In genomic region chr5:124746252-124746915, GRCh38 we compare ENCODE assay signal across 8 cellular contexts. TPM values are rescaled to one million over a fixed set of nuclear protein-coding genes. Genes with fewer than 3 reads are reported as not detected.
A peak's percentile ranks its signal among the peaks of the same experiment; 100 is the strongest.
DNase-seq lines count a peak whose midpoint lies in the region; ATAC-seq and TF ChIP-seq lines count a peak whose summit lies in the region.

ZNF608 (minus strand) TSS chr5:124746639; CDS start chr5:124744989, 1,650 bp downstream.

- CTCF ChIA-PET in BJ (lab: Yijun Ruan, JAX) = interaction anchor here (0.5 kb wide), 1 partner anchor 90 kb away, joined by 3 read pairs; no protein-coding TSS in a partner anchor

- no peak for ATAC-seq in T-helper 17 cell
- no peak for ATAC-seq in HG03442 (IDR thresholded peaks at IDR 0.05; ENCODE audit: unreplicated experiment)

- peaks cover 36% of the 10 kb centered on the region for H3K79me2 ChIP-seq in fibroblast of lung (ENCODE audit: control insufficient read depth, insufficient read depth, low read length)

- peaks cover 15% of the 10 kb centered on the region for H3K27me3 Mint-ChIP-seq in T-helper 17 cell
- H3K27me3 Mint-ChIP-seq in nephron progenitor cell (ENCODE audit: low read depth, poor library complexity) = no peaks in the 10 kb centered on the region

- H3K9me3 ChIP-seq in T-helper 17 cell (ENCODE audit: control insufficient read depth, low read length, poor library complexity, severe bottlenecking) = no peaks in the 10 kb centered on the region
- H3K9me3 ChIP-seq in fibroblast of lung (ENCODE audit: control insufficient read depth, insufficient read depth, low read depth, low read length) = no peaks in the 10 kb centered on the region

- H3K9me3 Mint-ChIP-seq in nephron progenitor cell = no peaks in the 10 kb centered on the region

- no peak for TF ChIP-seq CTCF in BJ (IDR thresholded peaks at IDR 0.05; ENCODE audit: insufficient read depth, low read depth, low read length)
- no peak for TF ChIP-seq CTCF in fibroblast of lung (conservative IDR thresholded peaks at IDR 0.05 in 1 of 2, IDR thresholded peaks at IDR 0.05 in 1 of 2; ENCODE audit: low read depth in 1 of 2, low read length in 2 of 2)
- TF ChIP-seq CTCF in nephron progenitor cell (IDR thresholded peaks at IDR 0.05) = no peak

- H3K9ac ChIP-seq in fibroblast of lung (ENCODE audit: insufficient read depth, low read length) = peak within 1 kb of the TSS; percentile 60

- no peaks in the 10 kb centered on the region for H4K20me1 ChIP-seq in fibroblast of lung (ENCODE audit: control insufficient read depth, extremely low read depth, insufficient read depth, low read length)

- H3K4me3 Mint-ChIP-seq in T-helper 17 cell = peak within 1 kb of the TSS; percentile 63
- no peak within 1 kb of the TSS for H3K4me3 Mint-ChIP-seq in nephron progenitor cell

- peak within 1 kb of the TSS; percentile 88 for H3K4me2 ChIP-seq in fibroblast of lung (ENCODE audit: extremely low read depth, insufficient read depth, low read length)

- H3K4me3 ChIP-seq in BJ (ENCODE audit: low read depth, low read length) (peak within 1 kb of the TSS; percentile 31), fibroblast of lung (replicated peaks in 1 of 4; ENCODE audit: control extremely low read depth in 1 of 4, insufficient read depth in 1 of 4, low read depth in 3 of 4, low read length in 4 of 4) (peak within 1 kb of the TSS; percentile 69 to 97 (median 72))

- no peak for DNase-seq in BJ (ENCODE audit: low read depth)
- DNase-seq in HT1080 (ENCODE audit: low read depth) = peak; percentile 69
- DNase-seq in T-helper 17 cell = no peak
- peak; percentile 82 to 91 for DNase-seq in fibroblast of lung (ENCODE audit: low read depth in 2 of 2)
- peak; percentile 34 for DNase-seq in nephron progenitor cell
- DNase-seq in NCI-H510A (lab: John Stamatoyannopoulos, UW) = no peak
- DNase-seq in GM03348 (ENCODE audit: low spot score) = no peak

- POLR2A ChIA-PET in BJ (lab: Charles Lee) = interaction anchor here (0.5 to 0.7 kb wide), 2 partner anchors 10 to 700 kb away, joined by 8 to 9 read pairs; no protein-coding TSS in a partner anchor

- peak within 1 kb of the TSS; percentile 85 for H3K27ac ChIP-seq in fibroblast of lung (ENCODE audit: insufficient read depth, low read length)

- peak within 1 kb of the TSS; percentile 22 for H2AFZ ChIP-seq in fibroblast of lung (ENCODE audit: low read length)

- H3K27me3 ChIP-seq in BJ (ENCODE audit: control insufficient read depth, insufficient read depth, low read length) (peaks cover 20% of the 10 kb centered on the region), fibroblast of lung (ENCODE audit: control insufficient read depth, insufficient read depth, low read length) (no peaks in the 10 kb centered on the region)

- no peaks in the 10 kb centered on the region for H3K36me3 Mint-ChIP-seq in T-helper 17 cell (ENCODE audit: low read depth)
- H3K36me3 Mint-ChIP-seq in nephron progenitor cell (ENCODE audit: low read depth) = peaks cover 2% of the 10 kb centered on the region

- H3K4me1 Mint-ChIP-seq in T-helper 17 cell (peaks cover 8% of the 10 kb centered on the region), nephron progenitor cell (peaks cover 18% of the 10 kb centered on the region)

- H3K27ac Mint-ChIP-seq in T-helper 17 cell (no peak within 1 kb of the TSS), nephron progenitor cell (no peak within 1 kb of the TSS)

- H3K36me3 ChIP-seq in BJ (ENCODE audit: control insufficient read depth, insufficient read depth, low read length) (no peaks in the 10 kb centered on the region), fibroblast of lung (ENCODE audit: control insufficient read depth, insufficient read depth, low read length) (no peaks in the 10 kb centered on the region)

- peaks cover 6% of the 10 kb centered on the region for H3K4me1 ChIP-seq in fibroblast of lung (ENCODE audit: control insufficient read depth, extremely low read depth, insufficient read depth, low read length)

RNA-seq across cellular contexts. Expression of gene ZNF608, which starts in this region (rescaled TPM):
- 0.43 and 0.54 TPM in 2 replicates for polyA plus RNA-seq in BJ (2011; rRNA removed)
- polyA minus RNA-seq in BJ (2011; rRNA and poly(A)+ RNA removed) = 0.43 and 1.1 TPM in 2 replicates
- 0.70 and 0.96 TPM in 2 replicates for total RNA-seq in HT1080 (2014; rRNA removed; shearing (Covaris generic))
- 0.56 and 1.2 TPM in 2 replicates for polyA plus RNA-seq in HT1080 (2015; cell fraction: cytosol; rRNA removed)
- polyA plus RNA-seq in HT1080 (2015; cell fraction: nucleus; rRNA removed) = 2.0 and 2.1 TPM in 2 replicates
- under 1 TPM; 0.16 to 0.42 TPM for total RNA-seq in T-helper 17 cell
- 18.0 and 25.3 TPM in 2 replicates for total RNA-seq in fibroblast of lung
- 12.4 and 16.5 TPM in 2 replicates for polyA plus RNA-seq in fibroblast of lung
- 11.4 and 12.2 TPM in 2 replicates for polyA plus RNA-seq in fibroblast of lung (2012)
- polyA minus RNA-seq in fibroblast of lung (ENCODE audit: low replicate concordance) = 7.8 and 16.1 TPM in 2 replicates

Comparison
In these comparisons a context has a peak if more than half of its experiments do, and no peak if none do; other contexts are left out.
1. DNase-seq: peak in HT1080 (single experiment), fibroblast of lung (2 of 2) and nephron progenitor cell (single experiment); none in BJ (single experiment), T-helper 17 cell (0 of 3), NCI-H510A (single experiment) and GM03348 (single experiment).